In the genomic region with DNA sequence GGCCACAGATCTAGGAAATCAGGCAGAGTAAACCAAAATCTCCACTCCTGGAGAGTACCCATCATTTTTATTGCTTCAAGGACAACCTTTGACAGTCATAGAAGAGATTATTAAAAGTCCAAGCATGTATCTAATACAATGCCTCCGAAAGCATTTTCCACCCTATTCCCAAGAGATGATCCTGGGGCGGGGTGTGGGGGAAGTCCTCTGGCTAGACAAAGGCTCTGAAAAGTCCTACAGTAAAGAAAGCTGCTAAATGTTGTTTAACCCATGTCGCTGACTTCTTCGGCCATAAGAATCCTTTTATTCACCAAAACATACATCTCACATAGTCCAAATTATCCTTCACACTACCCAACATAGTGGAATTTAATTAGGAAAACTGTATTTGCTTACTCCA, we compare ENCODE assay signal across 6 cellular contexts.
"Had no signal": no experiment of that assay in that cellular context is flagged by ENCODE, and none has a peak within 500 bp of the region (broad histone marks: within the 10 kb centered on the region; RNA-seq: fewer than 3 reads in every experiment).

No MANE protein-coding gene starts in this region.

- ATAC-seq: GM23338, HepG2 had no signal

- H3K27ac ChIP-seq: HL-60 had no signal

- H2AFZ ChIP-seq: GM23338 had no signal

- H3K4me3 ChIP-seq: GM23338 had no signal

- DNase-seq: H9, HCEC 1CT, KG1 had no signal

- H3K4me2 ChIP-seq: GM23338 had no signal
